ENCODE assay signal across 8 cellular contexts in the genomic region with DNA sequence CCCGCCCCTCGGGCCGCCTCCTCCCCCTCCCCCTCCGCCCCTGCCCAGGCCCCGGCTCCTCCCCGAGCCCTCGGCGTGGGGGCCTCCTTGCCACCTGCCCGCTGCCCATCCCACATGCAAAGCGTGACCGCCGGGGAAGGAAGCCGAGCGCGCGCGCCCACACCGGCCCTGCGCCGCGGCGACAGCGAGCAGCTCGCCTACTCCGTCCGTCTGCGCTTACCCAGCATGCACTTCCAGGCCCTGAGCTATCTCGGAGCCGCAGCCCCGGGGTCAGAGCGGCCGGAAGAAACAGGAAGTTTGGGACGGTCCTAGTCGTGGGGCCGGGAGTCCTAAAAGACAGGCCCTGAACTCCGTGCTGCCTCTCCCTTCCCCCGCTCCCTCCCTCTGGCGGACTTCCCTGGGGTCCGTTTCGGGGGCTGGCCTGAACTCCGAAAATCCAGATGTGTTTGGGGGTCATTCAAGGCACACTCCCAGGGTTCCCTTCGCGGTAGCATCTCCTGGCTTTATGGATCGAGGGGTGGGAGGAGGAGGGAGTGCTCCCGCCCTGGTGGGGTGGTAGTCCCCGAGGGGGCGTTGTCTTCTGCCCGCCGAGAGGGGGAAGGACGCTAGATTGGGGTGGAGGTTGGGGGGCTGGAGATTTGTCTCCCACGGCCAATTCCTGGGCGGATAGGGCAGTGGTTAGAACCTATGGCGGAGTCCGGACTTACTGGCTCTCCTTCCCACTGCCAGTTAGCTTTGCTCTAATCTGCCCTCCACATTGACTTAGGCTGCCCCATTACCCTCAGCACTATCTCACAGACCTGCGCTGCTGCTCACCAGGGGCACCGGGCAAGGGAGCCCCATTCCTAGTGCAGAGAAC. TPM values are rescaled to one million over a fixed set of nuclear protein-coding genes. Genes with fewer than 3 reads are reported as not detected.
A peak's percentile ranks its signal among the peaks of the same experiment; 100 is the strongest.
DNase-seq lines count a peak whose midpoint lies in the region; ATAC-seq, FAIRE-seq and TF ChIP-seq lines count a peak whose summit lies in the region.

No MANE protein-coding gene starts in this region.

- H3K27me3 Mint-ChIP-seq in activated CD4-positive, alpha-beta T cell treated with anti-CD3 and anti-CD28 coated beads, Interleukin-2, amount 10 ng/mL, durations not matched to agents 24 days and 14 days = peaks cover 6% of the 10 kb centered on the region
- peaks cover 0 to 2% (median 0%) of the 10 kb centered on the region in 5 donors for H3K27me3 Mint-ChIP-seq in naive thymus-derived CD8-positive, alpha-beta T cell

- POLR2A ChIA-PET in AG04449 (lab: Yijun Ruan, JAX) = no interaction called here
- POLR2A ChIA-PET in naive thymus-derived CD8-positive, alpha-beta T cell (lab: Charles Lee) = interaction anchor here (0.5 to 1.0 kb wide), 3 partner anchors 20 to 210 kb away, joined by 3 to 4 read pairs (median 3); no protein-coding TSS in a partner anchor

- peak overlapping the region; percentile 55 to 70 for H3K27ac ChIP-seq in uterus

- no peaks in the 10 kb centered on the region for H3K36me3 ChIP-seq in uterus

- TF ChIP-seq POLR2A in GM12892 (IDR thresholded peaks at IDR 0.05; ENCODE audit: low read depth, low read length) (peak; percentile 63; the same call in 1 of the 2 replicates), uterus (IDR thresholded peaks at IDR 0.05) (no peak)

- peak overlapping the region; percentile 51 for H3K27ac Mint-ChIP-seq in activated CD4-positive, alpha-beta T cell treated with anti-CD3 and anti-CD28 coated beads, Interleukin-2, amount 10 ng/mL, durations not matched to agents 24 days and 14 days
- H3K27ac Mint-ChIP-seq in naive thymus-derived CD8-positive, alpha-beta T cell = peak overlapping the region in 4 of 10 donors; percentile 32 to 67 (median 44)

- H3K4me1 Mint-ChIP-seq in activated CD4-positive, alpha-beta T cell treated with anti-CD3 and anti-CD28 coated beads, Interleukin-2, amount 10 ng/mL, durations not matched to agents 24 days and 14 days = peaks cover 30% of the 10 kb centered on the region
- H3K4me1 Mint-ChIP-seq in naive thymus-derived CD8-positive, alpha-beta T cell = peaks cover 12 to 43% (median 39%) of the 10 kb centered on the region in 4 donors

- H3K9me3 Mint-ChIP-seq in activated CD4-positive, alpha-beta T cell treated with anti-CD3 and anti-CD28 coated beads, Interleukin-2, amount 10 ng/mL, durations not matched to agents 24 days and 14 days = no peaks in the 10 kb centered on the region
- H3K9me3 Mint-ChIP-seq in naive thymus-derived CD8-positive, alpha-beta T cell = peaks cover 0 to 2% (median 0%) of the 10 kb centered on the region in 9 donors

- ATAC-seq in HG02678 (IDR thresholded peaks at IDR 0.05; ENCODE audit: unreplicated experiment) = peak; percentile 73
- ATAC-seq in naive thymus-derived CD8-positive, alpha-beta T cell = peak; percentile 21 to 47

- peaks cover 2% of the 10 kb centered on the region for H3K36me3 Mint-ChIP-seq in activated CD4-positive, alpha-beta T cell treated with anti-CD3 and anti-CD28 coated beads, Interleukin-2, amount 10 ng/mL, durations not matched to agents 24 days and 14 days (ENCODE audit: low read depth)
- no peaks in the 10 kb centered on the region for H3K36me3 Mint-ChIP-seq in naive thymus-derived CD8-positive, alpha-beta T cell

- peak overlapping the region; percentile 69 for H3K4me3 Mint-ChIP-seq in activated CD4-positive, alpha-beta T cell treated with anti-CD3 and anti-CD28 coated beads, Interleukin-2, amount 10 ng/mL, durations not matched to agents 24 days and 14 days
- H3K4me3 Mint-ChIP-seq in naive thymus-derived CD8-positive, alpha-beta T cell = peak overlapping the region; percentile 61 to 82 (median 67)

- intact Hi-C loops in activated CD4-positive, alpha-beta T cell treated with anti-CD3 and anti-CD28 coated beads, Interleukin-2, amount 10 ng/mL, durations not matched to agents 24 days and 14 days (cut with micrococcal nuclease) = loop anchor here (1.0 kb wide), 1 partner anchor 25 kb away; a partner anchor contains a TSS
- intact Hi-C loops in uterus (cut with DNase I; ENCODE audit: low total_unique reads) = no loop called here

- TF ChIP-seq CTCF in AG04449 (IDR thresholded peaks at IDR 0.05; ENCODE audit: insufficient read depth, low read length, missing control alignments) (no peak), uterus (IDR thresholded peaks at IDR 0.05) (no peak)

- H3K4me3 ChIP-seq in AG04449 (ENCODE audit: low read depth, low read length) = peak overlapping the region; percentile 37
- peak overlapping the region; percentile 15 to 44 for H3K4me3 ChIP-seq in uterus

- peak; percentile 17 for FAIRE-seq in GM12892 (lab: Jason Lieb, UNC)

- CTCF ChIA-PET in AG04449 (lab: Yijun Ruan, JAX) = interaction anchor here (1.9 kb wide), 1 partner anchor 32 kb away, joined by 4 read pairs; no protein-coding TSS in a partner anchor

- H3K9me3 ChIP-seq in uterus = no peaks in the 10 kb centered on the region

- DNase-seq in AG04449 (ENCODE audit: low read depth, low spot score) = no peak
- peak; percentile 70 for DNase-seq in GM12892 (ENCODE audit: insufficient read length)
- DNase-seq in NCI-H146 (lab: John Stamatoyannopoulos, UW) = peak; percentile 78
- DNase-seq in activated CD4-positive, alpha-beta T cell treated with anti-CD3 and anti-CD28 coated beads, Interleukin-2, amount 10 ng/mL, durations not matched to agents 24 days and 14 days = peak; percentile 85
- DNase-seq in fibroblast of gingiva (ENCODE audit: low read depth) = peak; percentile 32
- DNase-seq in naive thymus-derived CD8-positive, alpha-beta T cell = peak in 4 of 10 donors; percentile 13 to 22 (median 18)
- DNase-seq in uterus = peak; percentile 52 to 61

- no peaks in the 10 kb centered on the region for H3K4me1 ChIP-seq in uterus

- H3K27me3 ChIP-seq in uterus = no peaks in the 10 kb centered on the region

RNA-seq across cellular contexts. Expression of a gene that starts 25.0 kb away (rescaled TPM):
- polyA plus RNA-seq in GM12892 (2012; ENCODE audit: missing spikeins) = 0.83 TPM
- 8.0 and 9.2 TPM in 2 replicates for total RNA-seq in activated CD4-positive, alpha-beta T cell treated with anti-CD3 and anti-CD28 coated beads, Interleukin-2, amount 10 ng/mL, durations not matched to agents 24 days and 14 days
- total RNA-seq in naive thymus-derived CD8-positive, alpha-beta T cell = 1 to 10 TPM; 8.3 to 9.6 TPM
- polyA plus RNA-seq in naive thymus-derived CD8-positive, alpha-beta T cell = 1 to 10 TPM; 1.0 to 1.8 (median 1.1) TPM
- 10 to 100 TPM in 1 of 4 donors, 1 to 10 TPM in 2, under 1 TPM in 1; 0.26 to 50.8 (median 4.3) TPM for total RNA-seq in uterus

RNA-seq across cellular contexts. Expression of a gene that starts 51.5 kb away (rescaled TPM):
- 21.3 TPM for polyA plus RNA-seq in GM12892 (2012; ENCODE audit: missing spikeins)
- total RNA-seq in activated CD4-positive, alpha-beta T cell treated with anti-CD3 and anti-CD28 coated beads, Interleukin-2, amount 10 ng/mL, durations not matched to agents 24 days and 14 days = 57.9 and 58.1 TPM in 2 replicates
- 10 to 100 TPM; 20.6 to 22.1 TPM for total RNA-seq in naive thymus-derived CD8-positive, alpha-beta T cell
- polyA plus RNA-seq in naive thymus-derived CD8-positive, alpha-beta T cell = 10 to 100 TPM in 1 of 3 donors, 1 to 10 TPM in 2; 7.3 to 17.0 (median 7.4) TPM
- total RNA-seq in uterus = 10 to 100 TPM in 3 of 4 donors, 1 to 10 TPM in 1; 8.2 to 14.5 (median 13.2) TPM
